Comparison of ENCODE assay signal across 9 cellular contexts in the genomic region with DNA sequence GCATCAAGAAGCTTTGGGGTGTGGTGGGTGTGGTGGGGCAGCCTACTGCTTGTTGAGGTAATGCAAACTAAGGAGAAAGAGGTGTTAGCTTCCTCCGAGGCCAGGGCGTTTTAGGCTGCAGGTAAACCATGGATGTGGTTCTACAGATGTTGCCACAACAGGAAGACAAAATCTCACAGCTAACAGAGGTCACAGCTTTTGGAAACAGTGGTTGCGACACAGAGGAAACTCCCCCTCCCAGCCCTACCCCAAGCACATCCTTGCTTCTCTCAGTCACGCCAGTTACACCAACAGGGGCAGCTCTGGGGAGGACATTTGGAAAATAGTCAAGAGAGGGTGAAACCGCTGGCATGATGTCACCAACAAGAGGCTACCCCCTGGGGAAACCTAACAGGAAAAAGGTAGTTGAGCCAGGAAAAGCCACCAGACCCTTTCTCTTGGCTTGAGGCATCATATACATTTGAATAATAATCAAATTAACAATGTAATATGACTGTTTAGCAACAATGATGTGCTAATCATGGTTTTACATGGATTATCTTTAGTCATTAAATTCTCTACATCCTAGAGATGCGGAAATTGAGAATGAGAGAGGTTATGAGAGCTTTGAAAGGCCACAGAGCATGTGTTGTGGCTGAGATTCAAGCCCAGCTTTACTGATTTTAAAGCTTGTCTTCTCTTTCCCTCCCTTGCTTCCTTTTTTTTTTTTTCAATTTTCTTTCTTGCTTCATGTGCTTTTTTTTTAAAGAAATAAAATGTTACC.
A peak's percentile ranks its signal among the peaks of the same experiment; 100 is the strongest.
DNase-seq lines count a peak whose midpoint lies in the region; ATAC-seq, FAIRE-seq and TF ChIP-seq lines count a peak whose summit lies in the region.
"Had no signal": no experiment of that assay in that cellular context is flagged by ENCODE, and none has a peak within 500 bp of the region (broad histone marks: within the 10 kb centered on the region; RNA-seq: fewer than 3 reads in every experiment).

No MANE protein-coding gene starts in this region.

- no peak for TF ChIP-seq CTCF in GM12865 (IDR thresholded peaks at IDR 0.05; ENCODE audit: insufficient read depth, low read depth, low read length, missing control alignments)
- TF ChIP-seq CTCF in H9 (conservative IDR thresholded peaks at IDR 0.05): no peak

- no peak overlapping the region for H2BK5ac ChIP-seq in H9 (ENCODE audit: insufficient read length, low read length)

- peak overlapping the region in 1 of 3 experiments; percentile 81; a peak in 1 of 7 replicates for H3K27ac Mint-ChIP-seq in H9

- ATAC-seq in HG02678 (IDR thresholded peaks at IDR 0.05; ENCODE audit: unreplicated experiment) (peak; percentile 61), GM19035 (IDR thresholded peaks at IDR 0.05; ENCODE audit: unreplicated experiment) (no peak)

- no peak overlapping the region for H3K4me2 ChIP-seq in H9 (ENCODE audit: insufficient read depth, insufficient read length, low read length)

- no peak overlapping the region for H2BK20ac ChIP-seq in H9 (ENCODE audit: low read depth, low read length, poor library complexity, severe bottlenecking)

- no peaks in the 10 kb centered on the region for H3K79me2 ChIP-seq in H9 (ENCODE audit: insufficient read depth, low read length)

- no peak overlapping the region for H3K56ac ChIP-seq in H9 (ENCODE audit: insufficient read length, low read depth, low read length)

- H3K4me1 ChIP-seq in H9 (ENCODE audit: insufficient read depth, low read length): no peaks in the 10 kb centered on the region; the same call in 1 of the 2 replicates

- H3K27me3 ChIP-seq in H9 (ENCODE audit: insufficient read depth, low read length): no peaks in the 10 kb centered on the region

- no peak overlapping the region for H2BK12ac ChIP-seq in H9 (ENCODE audit: insufficient read length, low read depth, low read length)

- no peak overlapping the region for H2AFZ ChIP-seq in H9 (ENCODE audit: low read length)

- no peak overlapping the region; a peak in 1 of 5 replicates for H3K4me3 Mint-ChIP-seq in H9

- no peak overlapping the region for H2AK5ac ChIP-seq in H9 (ENCODE audit: insufficient read length, low read length)

- DNase-seq in GM12865 (ENCODE audit: low read depth): peak; percentile 76
- DNase-seq in RCC 7860 (ENCODE audit: low spot score): peak; percentile 11
- peak; percentile 58 for DNase-seq in activated gamma-delta T cell treated with anti-CD3 and anti-CD28 coated beads, Interleukin-2, amount 50 U/mL, for 16 hours (ENCODE audit: low read depth)
- DNase-seq in stimulated activated CD4-positive, alpha-beta T cell treated with anti-CD3 and anti-CD28 coated beads, Interleukin-15, amount 100 ng/mL, for 1 hour (ENCODE audit: low read depth in 1 of 2, low spot score in 1 of 2): peak; percentile 8 to 26
- no peak for DNase-seq in H9
- no peak for DNase-seq in HK-2 (ENCODE audit: unreplicated experiment)

- H4K8ac ChIP-seq in H9 (replicated peaks; ENCODE audit: insufficient read length, low read depth, low read length): no peak overlapping the region

- H4K91ac ChIP-seq in H9 (ENCODE audit: insufficient read length, low read depth, low read length): no peak overlapping the region

- no peak overlapping the region for H3K23ac ChIP-seq in H9 (ENCODE audit: insufficient read length, low read depth, low read length)

- no peak overlapping the region for H4K5ac ChIP-seq in H9 (ENCODE audit: insufficient read length, low read depth, low read length)

- H3K9me3 ChIP-seq in H9 (ENCODE audit: control insufficient read depth, low read depth, low read length): no peaks in the 10 kb centered on the region

- H4K20me1 ChIP-seq in H9 (ENCODE audit: control insufficient read depth, insufficient read depth, insufficient read length): no peaks in the 10 kb centered on the region

- H3K27me3 Mint-ChIP-seq in H9 (ENCODE audit: low read depth): no peaks in the 10 kb centered on the region

- no peak for FAIRE-seq in RCC 7860 (lab: Jason Lieb, UNC)
- FAIRE-seq: endometrium had no signal

- no peaks in the 10 kb centered on the region for H3K79me1 ChIP-seq in H9 (ENCODE audit: insufficient read depth, low read depth, low read length, poor library complexity, severe bottlenecking)

- H2BK15ac ChIP-seq in H9 (ENCODE audit: low read depth, low read length): no peak overlapping the region

- H3T11ph ChIP-seq in H9 (ENCODE audit: low read length): no peak overlapping the region

- no peak overlapping the region for H3K4ac ChIP-seq in H9 (ENCODE audit: low read depth, low read length)

- no peak overlapping the region for H3K27ac ChIP-seq in H9 (ENCODE audit: insufficient read length, low read depth, low read length)

- no CpG with 5 or more reads among the region's 6 CpGs for WGBS in H9 (ENCODE audit: extremely low coverage, insufficient read length, low lambda C conversion rate)

- no peaks in the 10 kb centered on the region for H3K36me3 Mint-ChIP-seq in H9 (ENCODE audit: insufficient read depth in 1 of 3, low read depth in 3 of 3)

- H3K9me3 Mint-ChIP-seq in H9: no peaks in the 10 kb centered on the region

- no peak overlapping the region for H3K14ac ChIP-seq in H9 (ENCODE audit: insufficient read depth, low read length)

- H3K23me2 ChIP-seq in H9 (ENCODE audit: insufficient read length, low read depth, low read length, poor library complexity, severe bottlenecking): no peaks in the 10 kb centered on the region

- no peak overlapping the region for H3K18ac ChIP-seq in H9 (ENCODE audit: insufficient read length, low read depth, low read length)

- H3K9ac ChIP-seq in H9 (ENCODE audit: extremely low read depth, insufficient read length, low read length): no peak overlapping the region

- H3K4me1 Mint-ChIP-seq in H9: peaks cover 16 to 17% of the 10 kb centered on the region in 2 experiments

- no peak overlapping the region for H3K4me3 ChIP-seq in GM12865 (ENCODE audit: low read depth, low read length)

- H2BK120ac ChIP-seq in H9 (ENCODE audit: low read depth, low read length, poor library complexity, severe bottlenecking): no peak overlapping the region

Comparison
In these comparisons a context has a peak if more than half of its experiments do, and no peak if none do; other contexts are left out.
1. DNase-seq: peak in GM12865 (single experiment), RCC 7860 (single experiment), activated gamma-delta T cell treated with anti-CD3 and anti-CD28 coated beads, Interleukin-2, amount 50 U/mL, for 16 hours (single experiment) and stimulated activated CD4-positive, alpha-beta T cell treated with anti-CD3 and anti-CD28 coated beads, Interleukin-15, amount 100 ng/mL, for 1 hour (2 of 2); none in H9 (single experiment) and HK-2 (single experiment).